2 cellular contexts compared by ENCODE assay signal in the genomic region with DNA sequence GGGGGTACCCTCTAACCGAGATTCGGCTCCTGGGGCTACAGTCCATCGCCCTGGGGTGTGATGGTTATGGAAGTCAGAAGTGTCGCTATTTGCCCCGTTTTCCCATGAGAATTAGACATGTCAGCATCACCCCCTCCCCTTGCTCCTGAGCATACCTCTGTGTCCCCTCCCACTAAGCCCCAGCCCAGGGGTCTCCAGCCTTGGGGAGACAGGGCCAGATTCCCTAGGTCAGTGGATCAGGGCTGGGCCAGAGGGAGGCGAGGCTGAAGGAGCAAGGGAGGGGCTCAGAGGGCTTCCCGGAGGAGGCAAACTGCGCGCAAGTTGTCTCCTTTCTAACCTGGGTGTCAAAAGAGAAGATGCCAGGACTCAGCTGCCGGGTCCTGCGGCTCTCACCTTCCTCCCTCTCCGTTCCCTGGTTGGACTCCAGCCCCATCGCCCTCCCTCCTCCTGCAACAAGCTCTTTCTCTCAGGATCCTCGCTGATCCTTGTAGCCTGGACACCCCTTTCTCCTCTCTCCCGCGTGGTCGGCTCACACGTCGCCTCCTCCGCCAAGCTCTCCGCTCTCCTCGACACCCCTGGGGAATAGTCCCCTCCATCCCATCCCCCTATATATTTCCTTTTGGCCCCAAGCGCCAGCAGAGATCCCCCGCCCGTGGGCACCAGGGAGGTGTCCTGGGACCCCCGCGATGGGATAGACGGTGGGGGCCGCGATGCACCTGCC.
TF ChIP-seq lines count a peak whose summit lies in the region.

No MANE protein-coding gene starts in this region.

TF ChIP-seq in GM12891, 5 proteins besides CTCF, POLR2A, EP300 and RAD21:
- TF ChIP-seq SPI1 (IDR thresholded peaks at IDR 0.05; ENCODE audit: low read depth, low read length), result no peak
- no peak for TF ChIP-seq PAX5 (IDR thresholded peaks at IDR 0.05; ENCODE audit: insufficient read depth, low read length, severe bottlenecking)
- no peak for TF ChIP-seq POU2F2 (IDR thresholded peaks at IDR 0.05; ENCODE audit: low read depth, low read length)
- no peak for TF ChIP-seq TAF1 (IDR thresholded peaks at IDR 0.05; ENCODE audit: low read depth, low read length)

TF ChIP-seq in endothelial cell of umbilical vein, 7 proteins besides CTCF, POLR2A, EP300 and RAD21:
- TF ChIP-seq EZH2 (IDR thresholded peaks at IDR 0.05; ENCODE audit: borderline replicate concordance, low read depth, low read length, severe bottlenecking), result peak; percentile 89
- no peak for TF ChIP-seq GATA2 (IDR thresholded peaks at IDR 0.05; ENCODE audit: insufficient read depth, insufficient read length, low read depth, low read length)
